8 cellular contexts compared by ENCODE assay signal in the genomic region with DNA sequence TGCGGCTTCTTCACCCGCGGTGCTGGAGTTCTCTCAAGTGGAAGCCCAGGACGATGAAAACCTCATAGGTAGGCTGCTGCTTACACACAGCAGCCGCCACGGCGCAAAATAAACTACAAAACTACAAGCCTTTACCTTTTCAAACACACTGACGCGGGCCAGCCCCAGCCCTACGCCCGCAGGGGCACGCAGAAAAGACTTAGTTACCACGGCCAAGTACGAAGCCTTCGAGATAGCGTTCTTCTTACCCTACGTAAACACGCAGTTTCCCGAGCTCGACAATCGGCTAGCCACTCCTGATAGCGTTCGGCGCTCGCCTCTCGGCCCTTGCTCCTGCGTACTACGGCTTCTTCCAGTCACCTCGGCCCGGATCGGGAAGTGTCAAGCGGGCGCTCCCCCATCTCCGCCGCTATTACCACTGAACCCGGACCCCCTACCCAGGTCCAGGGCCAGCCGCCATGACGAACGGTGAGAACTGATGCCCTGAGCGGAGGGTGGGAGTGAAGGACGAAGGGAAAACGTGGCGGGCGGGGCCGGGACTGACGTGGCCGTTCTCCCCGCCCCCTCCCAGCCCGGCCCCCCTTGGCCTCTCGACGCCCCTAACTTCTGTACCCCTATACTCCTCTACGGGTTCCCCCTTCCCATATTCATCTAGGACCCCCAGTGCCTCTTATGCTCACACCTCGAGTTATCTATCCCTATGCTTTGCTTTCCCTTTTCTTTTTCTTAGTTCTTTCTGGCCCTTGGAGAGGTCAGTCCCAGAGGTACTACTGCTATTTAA.
DNase-seq lines count a peak whose midpoint lies in the region; ATAC-seq lines count a peak whose summit lies in the region.

A gene (plus strand): TSS at position 350 of the 781 bp plus-strand sequence. CDS start 109 bp downstream, at position 459.

- peak; percentile 91 for ATAC-seq in GM19025 (IDR thresholded peaks at IDR 0.05; ENCODE audit: low read depth, unreplicated experiment)
- ATAC-seq in HG03280 (IDR thresholded peaks at IDR 0.05; ENCODE audit: unreplicated experiment), result peak; percentile 90

- DNase-seq in AG08396 (ENCODE audit: low spot score) (peak; percentile 82), NCI-H345 treated with DMSO at 0.1 percent for 48 hours (lab: John Stamatoyannopoulos, UW; ENCODE audit: unreplicated experiment) (peak; percentile 78), caudate nucleus (lab: John Stamatoyannopoulos, UW) (peak; percentile 27 to 96 (median 88)), iris pigment epithelial cell (ENCODE audit: low read depth) (peak; percentile 99)
- peak; percentile 57 to 75 (median 68) for DNase-seq in activated CD4-positive, CD25-positive, alpha-beta regulatory T cell (lab: John Stamatoyannopoulos, UW)
- DNase-seq in stimulated activated CD4-positive, alpha-beta T cell treated with anti-CD3 and anti-CD28 coated beads, Interleukin-12 subunit alpha, Interleukin-12 subunit beta, amount 100 ng/mL, for 24 hours (ENCODE audit: low read depth in 2 of 2), result peak; percentile 81 to 82

- H3K27ac ChIP-seq in caudate nucleus (ENCODE audit: low read depth, low read length), result peak within 1 kb of the TSS; percentile 98

Comparison
In these comparisons a context has a peak if more than half of its experiments do, and no peak if none do; other contexts are left out.
1. Peak in every context shown above with its lines: DNase-seq, ATAC-seq and H3K27ac ChIP-seq.